18 cellular contexts compared by ENCODE assay signal in genomic region chr7:28195925-28196324, GRCh38. TPM values are rescaled to one million over a fixed set of nuclear protein-coding genes. Genes with fewer than 3 reads are reported as not detected.
A peak's percentile ranks its signal among the peaks of the same experiment; 100 is the strongest.
DNase-seq lines count a peak whose midpoint lies in the region; ATAC-seq, FAIRE-seq and TF ChIP-seq lines count a peak whose summit lies in the region.
"Had no signal": no experiment of that assay in that cellular context is flagged by ENCODE, and none has a peak within 500 bp of the region (broad histone marks: within the 10 kb centered on the region; RNA-seq: fewer than 3 reads in every experiment).

No MANE protein-coding gene starts in this region.

- no peak overlapping the region for H3K23ac ChIP-seq in mesendoderm (ENCODE audit: low read length)

- no peak for TF ChIP-seq CTCF in activated B cell treated with CpG ODN at 0.5 μM for 24 hours (IDR thresholded peaks at IDR 0.05)

- no peak overlapping the region for H3K9ac ChIP-seq in mesendoderm (ENCODE audit: low read length)
- H3K9ac ChIP-seq: KMS-11 had no signal

- peaks cover 5% of the 10 kb centered on the region for H3K4me1 ChIP-seq in CD8-positive, alpha-beta memory T cell (ENCODE audit: insufficient read depth, low read length)
- H3K4me1 ChIP-seq in mesendoderm (ENCODE audit: control insufficient read depth, low read depth, low read length): peaks cover 2% of the 10 kb centered on the region
- H3K4me1 ChIP-seq: Peyer's patch had no signal

- no peak overlapping the region for H2BK15ac ChIP-seq in mesendoderm (replicated peaks; ENCODE audit: low read depth)

- H3K79me1 ChIP-seq in mesendoderm (ENCODE audit: low read length): no peaks in the 10 kb centered on the region

- H3K4ac ChIP-seq in mesendoderm (ENCODE audit: low read depth, low read length): no peak overlapping the region

- DNase-seq in CD8-positive, alpha-beta memory T cell: no peak
- DNase-seq in activated B cell treated with CpG ODN at 0.5 μM for 24 hours: no peak
- peak; percentile 53 for DNase-seq in mesendoderm
- no peak for DNase-seq in stimulated activated naive B cell treated with anti-CD40 and anti-IgM and Interleukin-4, amounts not matched to agents 10 μg/mL and 1 μg/mL and 100 μg/mL, for 72 hours
- DNase-seq in H54 (ENCODE audit: insufficient read length, low spot score): no peak
- DNase-seq in T-helper 17 cell: no peak
- DNase-seq in activated CD8-positive, alpha-beta memory T cell treated with anti-CD3 and anti-CD28 coated beads, Interleukin-2, amount 10 ng/mL, durations not matched to agents 7 days and 5 days: no peak
- DNase-seq: HCEC 1CT, NCI-H1105, NCI-H146, NCI-H2029 treated with DMSO at 0.1 percent for 48 hours, NCI-H226, NCI-H510A treated with DMSO at 0.1 percent for 48 hours, NCI-H748 treated with DMSO at 0.1 percent for 48 hours, Peyer's patch had no signal

- CTCF ChIA-PET in CD8-positive, alpha-beta memory T cell (lab: Charles Lee): no interaction called here
- CTCF ChIA-PET in activated B cell treated with CpG ODN at 0.5 μM for 24 hours (lab: Charles Lee): no interaction called here
- CTCF ChIA-PET in activated CD8-positive, alpha-beta memory T cell treated with anti-CD3 and anti-CD28 coated beads, Interleukin-2, amount 10 ng/mL, durations not matched to agents 7 days and 5 days (lab: Charles Lee): no interaction called here

- H2AK5ac ChIP-seq in mesendoderm (ENCODE audit: low read length): no peak overlapping the region

- H4K8ac ChIP-seq in mesendoderm (ENCODE audit: low read depth, low read length): no peak overlapping the region

- no CpG with 5 or more reads among the region's 3 CpGs for WGBS in mesendoderm (ENCODE audit: extremely low coverage, insufficient coverage, low lambda C conversion rate)

- no peaks in the 10 kb centered on the region for H3K9me3 ChIP-seq in CD8-positive, alpha-beta memory T cell (ENCODE audit: low read length)
- no peaks in the 10 kb centered on the region for H3K9me3 ChIP-seq in T-helper 17 cell (ENCODE audit: control insufficient read depth, low read length, poor library complexity, severe bottlenecking)
- H3K9me3 ChIP-seq: Peyer's patch had no signal

- H3K79me2 ChIP-seq in mesendoderm (ENCODE audit: control insufficient read depth, insufficient read depth, low read length): no peaks in the 10 kb centered on the region

- H3K4me3 Mint-ChIP-seq in CD8-positive, alpha-beta memory T cell: peak overlapping the region in 4 of 7 donors; percentile 2 to 20 (median 10)
- H3K4me3 Mint-ChIP-seq in activated B cell treated with CpG ODN at 0.5 μM for 24 hours: no peak overlapping the region
- no peak overlapping the region for H3K4me3 Mint-ChIP-seq in stimulated activated naive B cell treated with anti-CD40 and anti-IgM and Interleukin-4, amounts not matched to agents 10 μg/mL and 1 μg/mL and 100 μg/mL, for 72 hours
- H3K4me3 Mint-ChIP-seq in T-helper 17 cell: no peak overlapping the region
- H3K4me3 Mint-ChIP-seq in activated CD8-positive, alpha-beta memory T cell treated with anti-CD3 and anti-CD28 coated beads, Interleukin-2, amount 10 ng/mL, durations not matched to agents 7 days and 5 days: no peak overlapping the region
- H3K4me3 Mint-ChIP-seq: CD14-positive monocyte had no signal

- POLR2A ChIA-PET in CD8-positive, alpha-beta memory T cell (lab: Charles Lee): interaction anchor here (0.8 kb wide), 1 partner anchor 16 kb away, joined by 3 read pairs; no protein-coding TSS in a partner anchor
- POLR2A ChIA-PET in activated B cell treated with CpG ODN at 0.5 μM for 24 hours (lab: Charles Lee): interaction anchor here (0.6 kb wide), 1 partner anchor 216 kb away, joined by 3 read pairs; the partner anchor contains the start of gene CREB5

- H3K4me2 ChIP-seq in mesendoderm (ENCODE audit: low read length): no peak overlapping the region
- H3K4me2 ChIP-seq: KMS-11 had no signal

- TF ChIP-seq POLR2A in H54 (IDR thresholded peaks at IDR 0.05; ENCODE audit: low read depth, low read length): no peak

- H2BK5ac ChIP-seq in mesendoderm (ENCODE audit: low read length): no peak overlapping the region

- no peaks in the 10 kb centered on the region for H3K36me3 ChIP-seq in CD8-positive, alpha-beta memory T cell (ENCODE audit: insufficient read depth, low read length)
- H3K36me3 ChIP-seq in mesendoderm (ENCODE audit: control insufficient read depth, insufficient read depth, low read length): no peaks in the 10 kb centered on the region
- H3K36me3 ChIP-seq: Peyer's patch had no signal

- H3K4me1 Mint-ChIP-seq in CD8-positive, alpha-beta memory T cell: peaks cover 12 to 18% (median 13%) of the 10 kb centered on the region in 3 donors
- H3K4me1 Mint-ChIP-seq in activated B cell treated with CpG ODN at 0.5 μM for 24 hours (peaks cover 44% of the 10 kb centered on the region), T-helper 17 cell (peaks cover 5% of the 10 kb centered on the region)
- H3K4me1 Mint-ChIP-seq in stimulated activated naive B cell treated with anti-CD40 and anti-IgM and Interleukin-4, amounts not matched to agents 10 μg/mL and 1 μg/mL and 100 μg/mL, for 72 hours: peaks cover 38 to 56% of the 10 kb centered on the region in 2 donors
- peaks cover 10% of the 10 kb centered on the region for H3K4me1 Mint-ChIP-seq in activated CD8-positive, alpha-beta memory T cell treated with anti-CD3 and anti-CD28 coated beads, Interleukin-2, amount 10 ng/mL, durations not matched to agents 7 days and 5 days

- intact Hi-C loops in activated B cell treated with CpG ODN at 0.5 μM for 24 hours (cut with micrococcal nuclease): loop anchor here (2.0 kb wide), 1 partner anchor 15 kb away; the partner anchor contains the start of gene JAZF1

- H2BK120ac ChIP-seq in mesendoderm (ENCODE audit: low read depth, low read length): no peak overlapping the region

- H3K4me3 ChIP-seq in CD8-positive, alpha-beta memory T cell (ENCODE audit: low read length): no peak overlapping the region
- no peak overlapping the region for H3K4me3 ChIP-seq in mesendoderm (ENCODE audit: low read length)
- H3K4me3 ChIP-seq: Peyer's patch had no signal

- H3K18ac ChIP-seq in mesendoderm (ENCODE audit: low read length): no peak overlapping the region

- H3K9me3 Mint-ChIP-seq in CD8-positive, alpha-beta memory T cell: no peaks in the 10 kb centered on the region
- no peaks in the 10 kb centered on the region for H3K9me3 Mint-ChIP-seq in activated B cell treated with CpG ODN at 0.5 μM for 24 hours
- H3K9me3 Mint-ChIP-seq in stimulated activated naive B cell treated with anti-CD40 and anti-IgM and Interleukin-4, amounts not matched to agents 10 μg/mL and 1 μg/mL and 100 μg/mL, for 72 hours: peaks cover 0 to 4% of the 10 kb centered on the region in 2 donors
- no peaks in the 10 kb centered on the region for H3K9me3 Mint-ChIP-seq in activated CD8-positive, alpha-beta memory T cell treated with anti-CD3 and anti-CD28 coated beads, Interleukin-2, amount 10 ng/mL, durations not matched to agents 7 days and 5 days (ENCODE audit: low read depth)

- ATAC-seq in activated B cell treated with CpG ODN at 0.5 μM for 24 hours (ENCODE audit: low read depth): no peak
- no peak for ATAC-seq in stimulated activated naive B cell treated with anti-CD40 and anti-IgM and Interleukin-4, amounts not matched to agents 10 μg/mL and 1 μg/mL and 100 μg/mL, for 72 hours (replicated peaks)
- no peak for ATAC-seq in T-helper 17 cell
- ATAC-seq in activated CD8-positive, alpha-beta memory T cell treated with anti-CD3 and anti-CD28 coated beads, Interleukin-2, amount 10 ng/mL, durations not matched to agents 7 days and 5 days: no peak

- no peak for FAIRE-seq in H54 (lab: Jason Lieb, UNC)
- FAIRE-seq: A204.1 had no signal

- no peak overlapping the region for H3K56ac ChIP-seq in mesendoderm (ENCODE audit: low read length)

- H3K27ac ChIP-seq in CD8-positive, alpha-beta memory T cell (ENCODE audit: low read depth, low read length): no peak overlapping the region
- no peak overlapping the region for H3K27ac ChIP-seq in mesendoderm (ENCODE audit: low read depth, low read length)
- H3K27ac ChIP-seq: KMS-11, Peyer's patch had no signal

- peaks cover 4 to 26% of the 10 kb centered on the region in 2 donors for H3K27me3 Mint-ChIP-seq in CD8-positive, alpha-beta memory T cell
- no peaks in the 10 kb centered on the region for H3K27me3 Mint-ChIP-seq in activated B cell treated with CpG ODN at 0.5 μM for 24 hours
- H3K27me3 Mint-ChIP-seq in stimulated activated naive B cell treated with anti-CD40 and anti-IgM and Interleukin-4, amounts not matched to agents 10 μg/mL and 1 μg/mL and 100 μg/mL, for 72 hours: no peaks in the 10 kb centered on the region
- peaks cover 47% of the 10 kb centered on the region for H3K27me3 Mint-ChIP-seq in T-helper 17 cell
- H3K27me3 Mint-ChIP-seq in activated CD8-positive, alpha-beta memory T cell treated with anti-CD3 and anti-CD28 coated beads, Interleukin-2, amount 10 ng/mL, durations not matched to agents 7 days and 5 days: peaks cover 45% of the 10 kb centered on the region

- no peak overlapping the region for H4K5ac ChIP-seq in mesendoderm (ENCODE audit: low read length)

- H3K27ac Mint-ChIP-seq in CD8-positive, alpha-beta memory T cell: peak overlapping the region in 7 of 8 donors; percentile 6 to 35 (median 24)
- H3K27ac Mint-ChIP-seq in activated B cell treated with CpG ODN at 0.5 μM for 24 hours (peak overlapping the region; percentile 19), T-helper 17 cell (no peak overlapping the region)
- peak overlapping the region; percentile 2 for H3K27ac Mint-ChIP-seq in stimulated activated naive B cell treated with anti-CD40 and anti-IgM and Interleukin-4, amounts not matched to agents 10 μg/mL and 1 μg/mL and 100 μg/mL, for 72 hours
- no peak overlapping the region for H3K27ac Mint-ChIP-seq in activated CD8-positive, alpha-beta memory T cell treated with anti-CD3 and anti-CD28 coated beads, Interleukin-2, amount 10 ng/mL, durations not matched to agents 7 days and 5 days

- H3K27me3 ChIP-seq in CD8-positive, alpha-beta memory T cell (ENCODE audit: insufficient read depth, low read length, poor library complexity, severe bottlenecking): no peaks in the 10 kb centered on the region
- H3K27me3 ChIP-seq in mesendoderm (ENCODE audit: insufficient read depth, low read length, poor library complexity): no peaks in the 10 kb centered on the region
- H3K27me3 ChIP-seq: Peyer's patch had no signal

- no peaks in the 10 kb centered on the region for H3K36me3 Mint-ChIP-seq in CD8-positive, alpha-beta memory T cell
- no peaks in the 10 kb centered on the region for H3K36me3 Mint-ChIP-seq in activated B cell treated with CpG ODN at 0.5 μM for 24 hours (ENCODE audit: low read depth)
- H3K36me3 Mint-ChIP-seq in stimulated activated naive B cell treated with anti-CD40 and anti-IgM and Interleukin-4, amounts not matched to agents 10 μg/mL and 1 μg/mL and 100 μg/mL, for 72 hours: peaks cover 2 to 6% of the 10 kb centered on the region in 2 donors
- peaks cover 6% of the 10 kb centered on the region for H3K36me3 Mint-ChIP-seq in T-helper 17 cell (ENCODE audit: low read depth)
- no peaks in the 10 kb centered on the region for H3K36me3 Mint-ChIP-seq in activated CD8-positive, alpha-beta memory T cell treated with anti-CD3 and anti-CD28 coated beads, Interleukin-2, amount 10 ng/mL, durations not matched to agents 7 days and 5 days

RNA-seq across cellular contexts. Expression of gene JAZF1, which starts 15.3 kb away (rescaled TPM):
- total RNA-seq in CD8-positive, alpha-beta memory T cell: 1 to 10 TPM; 3.2 to 4.9 TPM
- polyA plus RNA-seq in CD8-positive, alpha-beta memory T cell: 5.1 TPM
- total RNA-seq in activated B cell treated with CpG ODN at 0.5 μM for 24 hours: 49.5 and 54.8 TPM in 2 replicates
- 12.2 TPM for polyA plus RNA-seq in mesendoderm (2013, experiment 1 of 2)
- polyA plus RNA-seq in mesendoderm (2013, experiment 2 of 2): 11.7 TPM
- total RNA-seq in T-helper 17 cell: 10 to 100 TPM; 12.4 to 13.4 TPM
- 1 to 10 TPM; 2.1 to 2.8 TPM for total RNA-seq in activated CD8-positive, alpha-beta memory T cell treated with anti-CD3 and anti-CD28 coated beads, Interleukin-2, amount 10 ng/mL, durations not matched to agents 7 days and 5 days

Comparison
In these comparisons a context has a peak if more than half of its experiments do, and no peak if none do; other contexts are left out.
1. H3K27ac Mint-ChIP-seq: peak in CD8-positive, alpha-beta memory T cell (7 of 8), activated B cell treated with CpG ODN at 0.5 μM for 24 hours (single experiment) and stimulated activated naive B cell treated with anti-CD40 and anti-IgM and Interleukin-4, amounts not matched to agents 10 μg/mL and 1 μg/mL and 100 μg/mL, for 72 hours (single experiment); none in T-helper 17 cell (single experiment) and activated CD8-positive, alpha-beta memory T cell treated with anti-CD3 and anti-CD28 coated beads, Interleukin-2, amount 10 ng/mL, durations not matched to agents 7 days and 5 days (single experiment).
2. H3K4me3 Mint-ChIP-seq: peak in CD8-positive, alpha-beta memory T cell (4 of 7); none in activated B cell treated with CpG ODN at 0.5 μM for 24 hours (single experiment), stimulated activated naive B cell treated with anti-CD40 and anti-IgM and Interleukin-4, amounts not matched to agents 10 μg/mL and 1 μg/mL and 100 μg/mL, for 72 hours (0 of 2), T-helper 17 cell (single experiment) and activated CD8-positive, alpha-beta memory T cell treated with anti-CD3 and anti-CD28 coated beads, Interleukin-2, amount 10 ng/mL, durations not matched to agents 7 days and 5 days (single experiment).